ENCODE assay signal across 8 cellular contexts in genomic region chr5:139650689-139651501, GRCh38. TPM values are rescaled to one million over a fixed set of nuclear protein-coding genes. Genes with fewer than 3 reads are reported as not detected.
DNase-seq lines count a peak whose midpoint lies in the region; ATAC-seq and TF ChIP-seq lines count a peak whose summit lies in the region.

No MANE protein-coding gene starts in this region.

- H3K9me3 ChIP-seq in T-helper 17 cell (ENCODE audit: control insufficient read depth, low read length, poor library complexity, severe bottlenecking) = no peaks in the 10 kb centered on the region

- TF ChIP-seq POLR2A in GM18951 (IDR thresholded peaks at IDR 0.05; ENCODE audit: extremely low read depth, insufficient read depth, insufficient read length) = peak; percentile 38

- in situ Hi-C loops in GM18951 (cut with MboI; ENCODE audit: low sequenced_read_pairs, unreplicated experiment) = no loop called here

- DNase-seq in T-helper 17 cell = no peak
- peak; percentile 70 for DNase-seq in glomerular visceral epithelial cell (ENCODE audit: extremely low spot score)
- DNase-seq in occipital lobe (lab: John Stamatoyannopoulos, UW) = peak; percentile 71
- no peak for DNase-seq in stimulated activated CD4-positive, alpha-beta T cell treated with anti-CD3 and anti-CD28 coated beads, Interleukin-4, amount 100 ng/mL, for 24 hours
- no peak for DNase-seq in NCI-H2081 (lab: John Stamatoyannopoulos, UW)
- DNase-seq in NAMALWA (ENCODE audit: low spot score) = no peak
- DNase-seq in dermis blood vessel endothelial cell = no peak

- H3K4me3 Mint-ChIP-seq in T-helper 17 cell = peak overlapping the region; percentile 57

- H3K36me3 Mint-ChIP-seq in T-helper 17 cell (ENCODE audit: low read depth) = peaks cover 8% of the 10 kb centered on the region

- H3K27ac Mint-ChIP-seq in T-helper 17 cell = no peak overlapping the region

- H3K4me1 Mint-ChIP-seq in T-helper 17 cell = peaks cover 25% of the 10 kb centered on the region

- no peak for ATAC-seq in T-helper 17 cell

- peaks cover 56% of the 10 kb centered on the region for H3K27me3 Mint-ChIP-seq in T-helper 17 cell

RNA-seq across cellular contexts. Expression of gene CXXC5, which starts 2.7 kb away (rescaled TPM):
- total RNA-seq in T-helper 17 cell (1 to 10 TPM; 3.2 to 4.3 TPM), occipital lobe (37.1 TPM), dermis blood vessel endothelial cell (29.6 and 36.1 TPM in 2 replicates)

Comparison
In these comparisons a context has a peak if more than half of its experiments do, and no peak if none do; other contexts are left out.
1. DNase-seq: peak in glomerular visceral epithelial cell (single experiment) and occipital lobe (single experiment); none in T-helper 17 cell (0 of 3), stimulated activated CD4-positive, alpha-beta T cell treated with anti-CD3 and anti-CD28 coated beads, Interleukin-4, amount 100 ng/mL, for 24 hours (single experiment), NCI-H2081 (0 of 2), NAMALWA (single experiment) and dermis blood vessel endothelial cell (single experiment).